20 cellular contexts compared by ENCODE assay signal in genomic region chr9:92639124-92639523, GRCh38.
"Had no signal": no experiment of that assay in that cellular context is flagged by ENCODE, and none has a peak within 500 bp of the region (broad histone marks: within the 10 kb centered on the region; RNA-seq: fewer than 3 reads in every experiment).

No MANE protein-coding gene starts in this region.

- H3K9me3 ChIP-seq: heart left ventricle, right atrium auricular region, sigmoid colon, thoracic aorta, uterus had no signal

- DNase-seq: effector CD4-positive, alpha-beta T cell; heart left ventricle; hippocampal formation; left ventricle myocardium superior; mesenchymal stem cell; naive B cell; stimulated activated CD4-positive, alpha-beta T cell treated with anti-CD3 and anti-CD28 coated beads, Interleukin-12 subunit alpha, Interleukin-12 subunit beta, amount 100 ng/mL, for 4 hours; stimulated activated CD4-positive, alpha-beta T cell treated with anti-CD3 and anti-CD28 coated beads, Interleukin-2, amount 100 ng/mL, for 48 hours; stimulated activated naive CD8-positive, alpha-beta T cell treated with anti-CD3 and anti-CD28 coated beads, Interleukin-15, Interleukin-2, amounts not matched to agents 100 U/mL and 50 U/mL, for 24 hours; trophoblast cell had no signal

- H3K4me3 ChIP-seq: coronary artery, heart left ventricle, lung, right atrium auricular region, sigmoid colon, skin epidermis, thoracic aorta, uterus had no signal

- H3K27me3 ChIP-seq: heart left ventricle, right atrium auricular region, sigmoid colon, uterus had no signal

- H3K4me3 Mint-ChIP-seq: nephron; stimulated activated effector memory CD8-positive, alpha-beta T cell treated with anti-CD3 and anti-CD28 coated beads, Interleukin-12 subunit alpha, Interleukin-12 subunit beta, amount 100 ng/mL, for 72 hours had no signal

- H3K27ac ChIP-seq: coronary artery, heart left ventricle, right atrium auricular region, sigmoid colon, thoracic aorta, uterus had no signal

- H3K27ac Mint-ChIP-seq: nephron had no signal

- ATAC-seq: heart left ventricle; left colon; left ventricle myocardium superior; stimulated activated effector memory CD8-positive, alpha-beta T cell treated with anti-CD3 and anti-CD28 coated beads, Interleukin-12 subunit alpha, Interleukin-12 subunit beta, amount 100 ng/mL, for 72 hours; stimulated activated naive CD8-positive, alpha-beta T cell treated with anti-CD3 and anti-CD28 coated beads, Interleukin-15, Interleukin-2, amounts not matched to agents 100 U/mL and 50 U/mL, for 24 hours had no signal

- H3K27me3 Mint-ChIP-seq: naive B cell had no signal

- H3K9me3 Mint-ChIP-seq: nephron; stimulated activated effector memory CD8-positive, alpha-beta T cell treated with anti-CD3 and anti-CD28 coated beads, Interleukin-12 subunit alpha, Interleukin-12 subunit beta, amount 100 ng/mL, for 72 hours had no signal

- H3K36me3 ChIP-seq: uterus had no signal
